In genomic region chr7:204326-204725, GRCh38 we compare ENCODE assay signal across 25 cellular contexts. TPM values are rescaled to one million over a fixed set of nuclear protein-coding genes. Genes with fewer than 3 reads are reported as not detected.
A peak's percentile ranks its signal among the peaks of the same experiment; 100 is the strongest.
DNase-seq lines count a peak whose midpoint lies in the region; ATAC-seq, FAIRE-seq and TF ChIP-seq lines count a peak whose summit lies in the region.
"Had no signal": no experiment of that assay in that cellular context is flagged by ENCODE, and none has a peak within 500 bp of the region (broad histone marks: within the 10 kb centered on the region; RNA-seq: fewer than 3 reads in every experiment).

No MANE protein-coding gene starts in this region.

- H3K4me2 ChIP-seq in HepG2 (ENCODE audit: low read depth, low read length): no peak overlapping the region
- H3K4me2 ChIP-seq in K562 (ENCODE audit: insufficient read depth, low read length): no peak overlapping the region
- H3K4me2 ChIP-seq: BLaER1 had no signal

- no peak for FAIRE-seq in HepG2 (lab: Jason Lieb, UNC)
- FAIRE-seq in K562 (lab: Jason Lieb, UNC): no peak
- FAIRE-seq in urothelium cell line (lab: Jason Lieb, UNC): peak; percentile 59
- FAIRE-seq: A204.1, GM12878, GM19239, H1 had no signal

- H3K4me3 ChIP-seq in HepG2 (replicated peaks in 1 of 3; ENCODE audit: insufficient read depth in 1 of 3, low read depth in 2 of 3, low read length in 3 of 3): no peak overlapping the region
- H3K4me3 ChIP-seq in right lobe of liver: no peak overlapping the region
- H3K4me3 ChIP-seq in K562: no peak overlapping the region
- H3K4me3 ChIP-seq in naive thymus-derived CD4-positive, alpha-beta T cell (ENCODE audit: low read length): no peak overlapping the region
- H3K4me3 ChIP-seq: BLaER1, GM12878, GM23248 had no signal

- POLR2A ChIA-PET in HepG2 (lab: Yijun Ruan, JAX) (interaction anchor here (1.1 kb wide), 1 partner anchor 10 kb away, joined by 3 read pairs; no protein-coding TSS in a partner anchor), K562 (lab: Yijun Ruan, JAX) (no interaction called here)
- POLR2A ChIA-PET in naive thymus-derived CD4-positive, alpha-beta T cell (lab: Charles Lee): no interaction called here

- H3K9ac ChIP-seq in HepG2 (ENCODE audit: insufficient read depth, low read depth, low read length): no peak overlapping the region
- H3K9ac ChIP-seq in K562 (ENCODE audit: insufficient read depth in 1 of 2, low read depth in 2 of 2, low read length in 2 of 2): no peak overlapping the region
- H3K9ac ChIP-seq: BLaER1, GM23248 had no signal

- H3K9me1 ChIP-seq in K562 (ENCODE audit: control insufficient read depth, insufficient read depth, low read length): no peaks in the 10 kb centered on the region

- no peak for DNase-seq in HepG2 (ENCODE audit: low spot score)
- DNase-seq in right lobe of liver: no peak
- DNase-seq in K562 (ENCODE audit: extremely low read depth in 1 of 4, low spot score in 3 of 4): no peak
- DNase-seq in naive thymus-derived CD4-positive, alpha-beta T cell: no peak
- no peak for DNase-seq in urothelium cell line (ENCODE audit: low spot score)
- no peak for DNase-seq in AML-193 (lab: John Stamatoyannopoulos, UW)
- no peak for DNase-seq in SIG-M5 (lab: John Stamatoyannopoulos, UW)
- DNase-seq: Caco-2; CD8-positive, alpha-beta T cell; DMS153; DMS79; EL; GDM1; GM23248; H7; HCEC 1CT had no signal

- H3K27ac Mint-ChIP-seq in naive thymus-derived CD4-positive, alpha-beta T cell: no peak overlapping the region
- H3K27ac Mint-ChIP-seq: CD4-positive, CD25-positive, alpha-beta regulatory T cell; CD8-positive, alpha-beta T cell had no signal

- H2AFZ ChIP-seq in HepG2 (ENCODE audit: low read length) (no peak overlapping the region), K562 (ENCODE audit: low read depth, low read length) (no peak overlapping the region)
- H2AFZ ChIP-seq: GM23248 had no signal

- TF ChIP-seq EP300 in HepG2 (IDR thresholded peaks at IDR 0.05; ENCODE audit: low read depth in 2 of 2, low read length in 2 of 2) (no peak), HepG2 (CRISPR knock-in tag; IDR thresholded peaks at IDR 0.05; ENCODE audit: borderline replicate concordance) (no peak), K562 (IDR thresholded peaks at IDR 0.05; ENCODE audit: low read length) (no peak)

- intact Hi-C loops in HepG2 (cut with micrococcal nuclease; ENCODE audit: unreplicated experiment) (no loop called here), right lobe of liver (cut with DNase I) (no loop called here), K562 (cut with micrococcal nuclease) (no loop called here)
- intact Hi-C loops in naive thymus-derived CD4-positive, alpha-beta T cell (cut with micrococcal nuclease): no loop called here

- H3K27ac ChIP-seq in HepG2 (ENCODE audit: extremely low read length, insufficient read depth, low read length) (no peak overlapping the region), right lobe of liver (no peak overlapping the region), K562 (ENCODE audit: extremely low read depth, low read depth, low read length) (no peak overlapping the region)
- no peak overlapping the region for H3K27ac ChIP-seq in naive thymus-derived CD4-positive, alpha-beta T cell (ENCODE audit: low read depth, low read length)
- H3K27ac ChIP-seq: 22Rv1, BLaER1, C4-2B, GM23248 had no signal

- H3K4me1 ChIP-seq in HepG2 (ENCODE audit: insufficient read depth, low read length): peaks cover 12% of the 10 kb centered on the region
- peaks cover 0 to 10% (median under 1%) of the 10 kb centered on the region in 4 donors for H3K4me1 ChIP-seq in right lobe of liver
- H3K4me1 ChIP-seq in K562 (replicated peaks in 1 of 2; ENCODE audit: control insufficient read depth in 2 of 2, insufficient read depth in 2 of 2, low read length in 2 of 2): peaks cover 0 to 3% of the 10 kb centered on the region in 2 experiments; a peak in 1 of 5 replicates
- H3K4me1 ChIP-seq in naive thymus-derived CD4-positive, alpha-beta T cell (ENCODE audit: control insufficient read depth in 2 of 2, insufficient read depth in 2 of 2, low read length in 2 of 2): no peaks in the 10 kb centered on the region
- H3K4me1 ChIP-seq: Caco-2 had no signal

- CTCF ChIA-PET in HepG2 (lab: Yijun Ruan, JAX; ENCODE audit: low intra/inter-chr PET ratio, low total read pairs): no interaction called here
- CTCF ChIA-PET in K562 (lab: Yijun Ruan, JAX; ENCODE audit: low intra/inter-chr PET ratio): no interaction called here
- CTCF ChIA-PET in naive thymus-derived CD4-positive, alpha-beta T cell (lab: Charles Lee): no interaction called here

- H3K27me3 Mint-ChIP-seq in naive thymus-derived CD4-positive, alpha-beta T cell: no peaks in the 10 kb centered on the region

- H3K79me2 ChIP-seq in HepG2 (ENCODE audit: insufficient read depth, low read length) (no peaks in the 10 kb centered on the region), K562 (ENCODE audit: control insufficient read depth, insufficient read depth, low read length) (no peaks in the 10 kb centered on the region)

- no peak overlapping the region for H3K4me3 Mint-ChIP-seq in naive thymus-derived CD4-positive, alpha-beta T cell
- H3K4me3 Mint-ChIP-seq: CD4-positive, CD25-positive, alpha-beta regulatory T cell; CD8-positive, alpha-beta T cell had no signal

- ATAC-seq in HepG2 (no peak), right lobe of liver (no peak), K562 (no peak), HG03196 (IDR thresholded peaks at IDR 0.05; ENCODE audit: unreplicated experiment) (no peak)
- peak; percentile 2 for ATAC-seq in naive thymus-derived CD4-positive, alpha-beta T cell
- ATAC-seq: CD8-positive, alpha-beta T cell; GM12878 had no signal

- H3K27me3 ChIP-seq in HepG2 (ENCODE audit: control insufficient read depth in 1 of 2, insufficient read depth in 2 of 2, low read length in 2 of 2): no peaks in the 10 kb centered on the region
- no peaks in the 10 kb centered on the region for H3K27me3 ChIP-seq in right lobe of liver
- H3K27me3 ChIP-seq in K562 (ENCODE audit: control insufficient read depth in 2 of 2, insufficient read depth in 2 of 2, low read length in 2 of 2): peaks cover 20 to 74% of the 10 kb centered on the region in 2 experiments
- no peaks in the 10 kb centered on the region for H3K27me3 ChIP-seq in naive thymus-derived CD4-positive, alpha-beta T cell (ENCODE audit: control insufficient read depth in 2 of 2, insufficient read depth in 2 of 2, low read length in 2 of 2)
- H3K27me3 ChIP-seq: BLaER1 had no signal

- no peak for TF ChIP-seq CTCF in HepG2 (CRISPR knock-in tag; IDR thresholded peaks at IDR 0.05)
- TF ChIP-seq CTCF in right lobe of liver (IDR thresholded peaks at IDR 0.05): no peak
- TF ChIP-seq CTCF in K562 (IDR thresholded peaks at IDR 0.05 in 2 of 3, conservative IDR thresholded peaks at IDR 0.05 in 1 of 3; ENCODE audit: insufficient read depth in 2 of 3, low read depth in 1 of 3, low read length in 3 of 3): no peak

- H3K4me1 Mint-ChIP-seq in naive thymus-derived CD4-positive, alpha-beta T cell: peaks cover 0 to 4% (median 0%) of the 10 kb centered on the region in 7 donors
- H3K4me1 Mint-ChIP-seq: CD4-positive, CD25-positive, alpha-beta regulatory T cell had no signal

- in situ Hi-C loops in HepG2 (cut with HindIII; ENCODE audit: extremely low pct_ligation_motif_present, low pct_unique_long_range_greater_than_20kb): no loop called here
- in situ Hi-C loops in K562 (cut with MboI): no loop called here

- no peak for TF ChIP-seq POLR2A in HepG2 (IDR thresholded peaks at IDR 0.05; ENCODE audit: insufficient read depth in 1 of 2, low read depth in 2 of 2, low read length in 2 of 2)
- no peak for TF ChIP-seq POLR2A in right lobe of liver (IDR thresholded peaks at IDR 0.05)
- TF ChIP-seq POLR2A in K562 (conservative IDR thresholded peaks at IDR 0.05): no peak

- BruUV-seq in HepG2 (replicated peaks; lab: Mats Ljungman, UMichigan): no TSS peak
- no TSS peak for BruUV-seq in K562 (replicated peaks; lab: Mats Ljungman, UMichigan)

- H3K9me3 Mint-ChIP-seq in naive thymus-derived CD4-positive, alpha-beta T cell: no peaks in the 10 kb centered on the region
- H3K9me3 Mint-ChIP-seq: CD4-positive, CD25-positive, alpha-beta regulatory T cell; CD8-positive, alpha-beta T cell had no signal

- H3K9me3 ChIP-seq in HepG2 (ENCODE audit: low read length) (no peaks in the 10 kb centered on the region), right lobe of liver (no peaks in the 10 kb centered on the region), K562 (replicated peaks; ENCODE audit: control insufficient read depth, insufficient read depth, low read depth, low read length) (no peaks in the 10 kb centered on the region)
- H3K9me3 ChIP-seq in naive thymus-derived CD4-positive, alpha-beta T cell (ENCODE audit: control insufficient read depth in 2 of 3, low read length in 3 of 3): no peaks in the 10 kb centered on the region
- H3K9me3 ChIP-seq: Caco-2 had no signal

- WGBS in HepG2 (ENCODE audit: low lambda C conversion rate): 91% methylated on average over 8 of the region's 17 CpGs
- 100% methylated on average over 3 of the region's 17 CpGs for WGBS in right lobe of liver (ENCODE audit: insufficient coverage, low coverage, low lambda C conversion rate, missing lambda C conversion rate)
- WGBS in K562 (ENCODE audit: insufficient coverage, low coverage, missing lambda C conversion rate): 16% methylated on average over 17 of the region's 17 CpGs

- H4K20me1 ChIP-seq in HepG2 (ENCODE audit: insufficient read depth, low read length) (no peaks in the 10 kb centered on the region; the same call in 1 of the 2 replicates), K562 (replicated peaks; ENCODE audit: control insufficient read depth, insufficient read depth, low read length) (peaks cover 7% of the 10 kb centered on the region; the same call in 1 of the 2 replicates)

- peaks cover 0 to 3% (median 0%) of the 10 kb centered on the region in 5 donors for H3K36me3 Mint-ChIP-seq in naive thymus-derived CD4-positive, alpha-beta T cell
- H3K36me3 Mint-ChIP-seq: CD4-positive, CD25-positive, alpha-beta regulatory T cell; CD8-positive, alpha-beta T cell had no signal

- peaks cover 17 to 52% of the 10 kb centered on the region in 2 experiments for H3K36me3 ChIP-seq in HepG2 (replicated peaks in 1 of 2; ENCODE audit: control insufficient read depth in 1 of 2, insufficient read depth in 2 of 2, low read length in 2 of 2)
- H3K36me3 ChIP-seq in right lobe of liver: peaks cover 0 to 57% (median 20%) of the 10 kb centered on the region in 4 donors
- no peaks in the 10 kb centered on the region for H3K36me3 ChIP-seq in K562 (ENCODE audit: control insufficient read depth, insufficient read depth, low read length)
- H3K36me3 ChIP-seq in naive thymus-derived CD4-positive, alpha-beta T cell (ENCODE audit: control insufficient read depth in 2 of 3, insufficient read depth in 3 of 3, low read length in 3 of 3): no peaks in the 10 kb centered on the region

- no peak for TF ChIP-seq RAD21 in HepG2 (CRISPR knock-in tag; IDR thresholded peaks at IDR 0.05)
- no peak for TF ChIP-seq RAD21 in K562 (CRISPR knock-in tag; conservative IDR thresholded peaks at IDR 0.05 in 1 of 2, IDR thresholded peaks at IDR 0.05 in 1 of 2)

RNA-seq across cellular contexts. Expression of gene FAM20C, which starts 12.0 kb away (rescaled TPM):
- total RNA-seq in HepG2 (2016; rRNA removed; fragmentation: Illumina TruSeq; extraction: Trizol) (14.5 and 19.9 TPM in 2 replicates), right lobe of liver (10 to 100 TPM; 32.1 to 73.8 (median 57.3) TPM), K562 (2014; rRNA removed) (not detected in 2 replicates), K562 (2014; rRNA removed; fragmentation: Illumina TruSeq; extraction: Trizol) (not detected in 2 replicates), K562 (2015; rRNA removed; fragmentation: Illumina TruSeq; extraction: Trizol) (not detected in 2 replicates), K562 (2021) (0.09 and 0.20 TPM in 2 replicates)
- total RNA-seq in HepG2 (2016; cell fraction: cytosol; rRNA removed; fragmentation: Illumina TruSeq; extraction: Trizol; ENCODE audit: low read depth): 4.8 and 5.5 TPM in 2 replicates
- total RNA-seq in HepG2 (2016; cell fraction: insoluble cytoplasmic fraction; rRNA removed; fragmentation: Illumina TruSeq; extraction: Trizol): 12.0 and 18.5 TPM in 2 replicates
- total RNA-seq in HepG2 (2016; cell fraction: membrane; rRNA removed; fragmentation: Illumina TruSeq; extraction: Trizol): 11.5 and 11.6 TPM in 2 replicates
- 20.5 and 24.2 TPM in 2 replicates for total RNA-seq in HepG2 (2016; cell fraction: nucleus; rRNA removed; fragmentation: Illumina TruSeq; extraction: Trizol)
- polyA plus RNA-seq in HepG2 (2011; rRNA removed) (11.9 and 15.3 TPM in 2 replicates), K562 (2011; rRNA removed) (not detected in 2 replicates), K562 (2014; fragmentation: Illumina TruSeq; extraction: Trizol) (not detected in 2 replicates), K562 (2014; fragmentation: Nextera tagmentation; extraction: Ambion mirVana) (not detected), K562 (2014; rRNA removed) (not detected in 2 replicates)
- 13.7 and 17.5 TPM in 2 replicates for polyA plus RNA-seq in HepG2 (2011; cell fraction: cytosol; rRNA removed)
- polyA plus RNA-seq in HepG2 (2011; cell fraction: nucleus; rRNA removed): 24.6 and 26.4 TPM in 2 replicates
- 15.4 and 23.9 TPM in 2 replicates for polyA plus RNA-seq in HepG2 (2012)
- 2.8 and 3.2 TPM in 2 replicates for polyA plus RNA-seq in HepG2 (2016; cell fraction: cytosol; fragmentation: Illumina TruSeq; extraction: Trizol; ENCODE audit: low read depth)
- polyA plus RNA-seq in HepG2 (2016; cell fraction: insoluble cytoplasmic fraction; fragmentation: Illumina TruSeq; extraction: Trizol; ENCODE audit: low read depth): 18.9 and 20.0 TPM in 2 replicates
- polyA plus RNA-seq in HepG2 (2016; cell fraction: membrane; fragmentation: Illumina TruSeq; extraction: Trizol; ENCODE audit: low read depth): 10.0 and 10.7 TPM in 2 replicates
- 38.8 and 44.3 TPM in 2 replicates for polyA plus RNA-seq in HepG2 (2016; cell fraction: nucleus; fragmentation: Illumina TruSeq; extraction: Trizol; ENCODE audit: insufficient read depth, low read depth)
- 8.9 and 24.8 TPM in 2 replicates for polyA minus RNA-seq in HepG2 (2011; rRNA and poly(A)+ RNA removed; ENCODE audit: low replicate concordance)
- 13.4 and 22.0 TPM in 2 replicates for polyA minus RNA-seq in HepG2 (2011; cell fraction: cytosol; rRNA and poly(A)+ RNA removed)
- polyA minus RNA-seq in HepG2 (2011; cell fraction: nucleus; rRNA and poly(A)+ RNA removed): 14.4 and 19.6 TPM in 2 replicates
- total RNA-seq in K562 (2011; cell fraction: chromatin; rRNA removed; ENCODE audit: low replicate concordance): not detected in 2 replicates
- not detected in 2 replicates for total RNA-seq in K562 (2011; cell fraction: nucleolus; rRNA removed)
- not detected in 2 replicates for total RNA-seq in K562 (2011; cell fraction: nucleoplasm; rRNA removed)
- not detected in 2 replicates for polyA plus RNA-seq in K562 (2011; cell fraction: cytosol; rRNA removed)
- not detected in 2 replicates for polyA plus RNA-seq in K562 (2011; cell fraction: nucleus; rRNA removed)
- not detected in 2 replicates for polyA plus RNA-seq in K562 (2012)
- not detected in 2 replicates for polyA minus RNA-seq in K562 (2011; rRNA and poly(A)+ RNA removed)
- polyA minus RNA-seq in K562 (2011; cell fraction: cytosol; rRNA and poly(A)+ RNA removed): 0.64 TPM in 1 of 2 replicates, not detected in the other
- polyA minus RNA-seq in K562 (2011; cell fraction: nucleus; rRNA and poly(A)+ RNA removed): not detected in 2 replicates
- total RNA-seq in naive thymus-derived CD4-positive, alpha-beta T cell: 10 to 100 TPM in 1 of 5 experiments, 1 to 10 TPM in 3, under 1 TPM in 1; 0.22 to 27.0 (median 4.6) TPM
- not detected for polyA plus RNA-seq in naive thymus-derived CD4-positive, alpha-beta T cell
- total RNA-seq: CD4-positive, CD25-positive, alpha-beta regulatory T cell had no signal
- polyA plus RNA-seq: CD4-positive, CD25-positive, alpha-beta regulatory T cell; GM12878 had no signal

Comparison
In these comparisons a context has a peak if more than half of its experiments do, and no peak if none do; other contexts are left out.
1. Of the 241 proteins assayed by ChIP-seq in both HepG2 and K562: peak only in HepG2: none; only in K562: USF2; in both: none; in neither: 239; mixed calls (peak in some experiments, not most) for 1.